Comparison of ENCODE assay signal across 8 cellular contexts in the genomic region with DNA sequence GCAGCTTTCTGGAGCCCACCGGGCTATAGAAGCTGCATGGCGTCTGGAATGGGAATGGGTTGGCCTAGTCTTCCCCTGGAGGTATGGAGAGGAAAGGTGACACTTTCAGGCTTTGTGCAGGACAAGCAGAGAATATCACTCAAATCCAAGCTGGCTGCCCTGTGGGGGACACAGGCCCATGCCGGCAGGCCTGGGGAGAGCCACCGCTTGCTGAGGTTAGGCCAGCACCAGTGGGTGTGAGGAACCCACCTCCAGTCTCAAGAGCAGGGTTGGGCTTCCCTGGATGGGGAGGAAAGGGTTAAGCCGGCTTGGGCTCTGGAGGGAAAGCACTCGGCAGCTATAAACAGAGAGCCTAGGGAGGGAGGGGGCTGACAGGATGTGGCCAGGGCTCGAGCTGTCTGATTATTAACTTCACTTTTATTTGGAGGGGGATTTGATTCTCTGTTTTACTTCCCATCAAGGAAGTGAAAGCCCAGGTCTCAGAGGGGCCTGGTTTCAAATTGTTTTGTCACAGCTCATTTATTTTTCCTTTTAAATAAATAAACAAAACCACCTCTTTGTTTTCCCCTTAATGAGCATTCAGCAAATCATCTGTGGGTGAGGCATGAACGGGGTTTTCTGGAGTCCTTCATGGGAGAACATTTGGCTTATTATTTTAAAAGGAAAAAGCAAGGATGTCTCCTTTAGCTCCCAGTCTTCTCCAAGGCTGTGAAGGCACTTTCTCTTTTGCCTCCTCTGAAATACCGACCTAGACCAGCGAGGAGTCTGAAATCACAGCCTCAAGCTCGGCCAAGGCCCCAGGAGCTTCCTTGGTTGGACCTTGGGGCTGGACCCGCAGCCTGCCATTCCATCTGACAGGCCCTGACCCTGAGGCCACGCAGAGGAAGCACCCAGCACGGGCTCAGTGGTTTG. TPM values are rescaled to one million over a fixed set of nuclear protein-coding genes. Genes with fewer than 3 reads are reported as not detected.
DNase-seq lines count a peak whose midpoint lies in the region; ATAC-seq, FAIRE-seq and TF ChIP-seq lines count a peak whose summit lies in the region.

No MANE protein-coding gene starts in this region.

- peak; percentile 34 for ATAC-seq in GM21515 (IDR thresholded peaks at IDR 0.05; ENCODE audit: unreplicated experiment)
- ATAC-seq in activated T-helper 17 cell treated with anti-CD3 and anti-CD28 coated beads, Interleukin-2, amount 50 U/mL, for 72 hours (replicated peaks), result no peak
- peak in 3 of 4 donors; percentile 11 to 29 (median 26) for ATAC-seq in pancreas

- peak overlapping the region in 1 of 4 donors; percentile 25 for H3K4me3 ChIP-seq in pancreas

- no peaks in the 10 kb centered on the region for H3K9me3 ChIP-seq in pancreas

- H3K27ac ChIP-seq in pancreas, result peak overlapping the region; percentile 96 to 97 (median 96)

- no peaks in the 10 kb centered on the region for H3K27me3 Mint-ChIP-seq in activated T-helper 17 cell treated with anti-CD3 and anti-CD28 coated beads, Interleukin-2, amount 50 U/mL, for 72 hours

- no peaks in the 10 kb centered on the region for H3K27me3 ChIP-seq in pancreas

- peaks cover 31% of the 10 kb centered on the region for H3K4me1 Mint-ChIP-seq in activated T-helper 17 cell treated with anti-CD3 and anti-CD28 coated beads, Interleukin-2, amount 50 U/mL, for 72 hours

- no peaks in the 10 kb centered on the region for H3K9me3 Mint-ChIP-seq in activated T-helper 17 cell treated with anti-CD3 and anti-CD28 coated beads, Interleukin-2, amount 50 U/mL, for 72 hours

- H3K36me3 Mint-ChIP-seq in activated T-helper 17 cell treated with anti-CD3 and anti-CD28 coated beads, Interleukin-2, amount 50 U/mL, for 72 hours (ENCODE audit: low read depth), result no peaks in the 10 kb centered on the region

- peak; percentile 76 for DNase-seq in EH (ENCODE audit: low read depth)
- peak; percentile 17 for DNase-seq in NCI-H526 treated with DMSO at 0.1 percent for 48 hours (lab: John Stamatoyannopoulos, UW)
- DNase-seq in foreskin melanocyte, result peak; percentile 81
- DNase-seq in pancreas, result peak in 4 of 6 donors; percentile 42 to 71 (median 65)
- DNase-seq in NCI-H1694 (lab: John Stamatoyannopoulos, UW), result no peak
- no peak for DNase-seq in cerebellar nuclear complex (lab: John Stamatoyannopoulos, UW)

- TF ChIP-seq CTCF in pancreas (IDR thresholded peaks at IDR 0.05), result no peak

- FAIRE-seq in pancreas (lab: Jason Lieb, UNC), result no peak

- intact Hi-C loops in pancreas (cut with DNase I), result loop anchor here in 2 of 3 donors (5.0 to 10.0 kb wide), 2 partner anchors 570 to 882 kb away; no protein-coding TSS in a partner anchor

- H3K27ac Mint-ChIP-seq in activated T-helper 17 cell treated with anti-CD3 and anti-CD28 coated beads, Interleukin-2, amount 50 U/mL, for 72 hours, result peak overlapping the region; percentile 94

- no peaks in the 10 kb centered on the region for H3K36me3 ChIP-seq in pancreas

- H3K4me1 ChIP-seq in pancreas, result peaks cover 18 to 31% (median 29%) of the 10 kb centered on the region in 3 donors

- 16 to 18% methylated on average over 14 of the region's 14 CpGs for WGBS in pancreas, 2 donors

- peak overlapping the region; percentile 91 for H3K4me3 Mint-ChIP-seq in activated T-helper 17 cell treated with anti-CD3 and anti-CD28 coated beads, Interleukin-2, amount 50 U/mL, for 72 hours

RNA-seq across cellular contexts. Expression of a gene that starts 21.8 kb away (rescaled TPM):
- total RNA-seq in activated T-helper 17 cell treated with anti-CD3 and anti-CD28 coated beads, Interleukin-2, amount 50 U/mL, for 72 hours, result 100 to 1,000 TPM in 1 of 2 donors, 10 to 100 TPM in 1; 57.7 to 146 TPM
- total RNA-seq in pancreas, result 100 to 1,000 TPM; 121 to 310 (median 212) TPM
- polyA plus RNA-seq in pancreas, result 100 to 1,000 TPM in 1 of 2 donors, 10 to 100 TPM in 1; 63.7 to 150 TPM

Comparison
In these comparisons a context has a peak if more than half of its experiments do, and no peak if none do; other contexts are left out.
1. DNase-seq: peak in EH (single experiment), NCI-H526 treated with DMSO at 0.1 percent for 48 hours (single experiment), foreskin melanocyte (single experiment) and pancreas (4 of 6); none in NCI-H1694 (single experiment) and cerebellar nuclear complex (0 of 2).